12 cellular contexts compared by ENCODE assay signal in genomic region chr21:35738342-35738961, GRCh38.
DNase-seq lines count a peak whose midpoint lies in the region; ATAC-seq and TF ChIP-seq lines count a peak whose summit lies in the region.
"Had no signal": no experiment of that assay in that cellular context is flagged by ENCODE, and none has a peak within 500 bp of the region (broad histone marks: within the 10 kb centered on the region; RNA-seq: fewer than 3 reads in every experiment).

No MANE protein-coding gene starts in this region.

- no TSS peak for BruUV-seq in Calu3 (replicated peaks; lab: Mats Ljungman, UMichigan)

- 0 out of 2 replicates have a peak, but pooled peaks cover 5% of the 10 kb centered on the region for H3K27me3 ChIP-seq in GM23248 (replicated peaks; ENCODE audit: insufficient read depth)
- no peaks in the 10 kb centered on the region for H3K27me3 ChIP-seq in transverse colon

- ATAC-seq in HG02623 (IDR thresholded peaks at IDR 0.05; ENCODE audit: unreplicated experiment): no peak

- no peaks in the 10 kb centered on the region for H4K20me1 ChIP-seq in GM23248 (ENCODE audit: insufficient read depth)

- TF ChIP-seq EP300 in transverse colon (IDR thresholded peaks at IDR 0.05; ENCODE audit: low read depth): no peak

- 65 to 68% methylated on average over 8 of the region's 8 CpGs for WGBS in GM23248 (ENCODE audit: low coverage in 1 of 2, low lambda C conversion rate in 2 of 2, missing lambda C conversion rate in 2 of 2), 2 experiments
- WGBS in transverse colon (ENCODE audit: low coverage in 1 of 2), 2 donors: 55 to 69% methylated on average over 5 to 8 of the region's 8 CpGs

- H3K4me1 Mint-ChIP-seq in Calu3 (ENCODE audit: low read depth, unreplicated experiment): peaks cover 15% of the 10 kb centered on the region

- no peak overlapping the region for H3K9ac ChIP-seq in GM23248

- peak; percentile 38 for DNase-seq in GM23248
- DNase-seq in NCI-H2196 (lab: John Stamatoyannopoulos, UW; ENCODE audit: unreplicated experiment): peak; percentile 11
- peak; percentile 5 for DNase-seq in dermis blood vessel endothelial cell
- DNase-seq in renal cortical epithelial cell (ENCODE audit: low read depth): peak; percentile 30
- DNase-seq in transverse colon: no peak
- no peak for DNase-seq in Calu3
- DNase-seq in NCI-H82 treated with DMSO at 0.1 percent for 48 hours (lab: John Stamatoyannopoulos, UW; ENCODE audit: unreplicated experiment): no peak
- DNase-seq: GF-D8, occipital lobe had no signal

- intact Hi-C loops in transverse colon (cut with DNase I; ENCODE audit: low total_unique reads) (no loop called here), Calu3 (cut with micrococcal nuclease; ENCODE audit: unreplicated experiment) (no loop called here)

- no peaks in the 10 kb centered on the region for H3F3A ChIP-seq in GM23248 (ENCODE audit: insufficient read depth)

- no peak overlapping the region for H3K27ac Mint-ChIP-seq in Calu3 (ENCODE audit: unreplicated experiment)
- H3K27ac Mint-ChIP-seq: activated T-helper 1 cell treated with anti-CD3 and anti-CD28 coated beads, Interleukin-12 subunit alpha, Interleukin-12 subunit beta, Interleukin-2, Interleukin-4 antibody, amounts not matched to agents 30 ng/mL and 10 ng/mL and 1 ng/mL, durations not matched to agents 14 hours and 24 hours and 36 hours had no signal

- H3K4me3 ChIP-seq in GM23248 (no peak overlapping the region), transverse colon (no peak overlapping the region)
- H3K4me3 ChIP-seq: dorsolateral prefrontal cortex had no signal

- H3K9me3 ChIP-seq in GM23248 (ENCODE audit: low read depth): no peaks in the 10 kb centered on the region
- H3K9me3 ChIP-seq in transverse colon: peaks cover 0 to 6% of the 10 kb centered on the region in 2 donors

- H2AFZ ChIP-seq in GM23248: 0 out of 2 replicates have a peak overlapping the region, but pooled peaks have one; percentile 15

- CTCF ChIA-PET in Calu3 (lab: Charles Lee): interaction anchor here (0.5 to 1.0 kb wide), 4 partner anchors 12 to 599 kb away, joined by 3 to 4 read pairs (median 3); no protein-coding TSS in a partner anchor

- no peaks in the 10 kb centered on the region for H3K9me2 ChIP-seq in GM23248 (ENCODE audit: insufficient read depth)

- no peak overlapping the region for H3K4me2 ChIP-seq in GM23248 (ENCODE audit: unreplicated experiment)

- no peak overlapping the region for H3K27ac ChIP-seq in GM23248
- H3K27ac ChIP-seq in transverse colon: no peak overlapping the region

- no peak for TF ChIP-seq POLR2A in transverse colon (IDR thresholded peaks at IDR 0.05)

- no peaks in the 10 kb centered on the region for H3K79me2 ChIP-seq in GM23248 (ENCODE audit: insufficient read depth)

- no peaks in the 10 kb centered on the region for H3K36me3 Mint-ChIP-seq in Calu3 (ENCODE audit: insufficient read depth, unreplicated experiment)

- in situ Hi-C loops in GM23248 (cut with MboI) (no loop called here), transverse colon (cut with MboI; ENCODE audit: low pct_ligation_motif_present in 1 of 4, low pct_unique_long_range_greater_than_20kb in 1 of 4, low sequenced_read_pairs in 3 of 4) (no loop called here)

- no peaks in the 10 kb centered on the region for H3K36me3 ChIP-seq in GM23248 (ENCODE audit: low read depth)
- no peaks in the 10 kb centered on the region for H3K36me3 ChIP-seq in transverse colon

- H3K9me3 Mint-ChIP-seq in Calu3 (ENCODE audit: low read depth, unreplicated experiment): peaks cover 8% of the 10 kb centered on the region
- H3K9me3 Mint-ChIP-seq: activated T-helper 1 cell treated with anti-CD3 and anti-CD28 coated beads, Interleukin-12 subunit alpha, Interleukin-12 subunit beta, Interleukin-2, Interleukin-4 antibody, amounts not matched to agents 30 ng/mL and 10 ng/mL and 1 ng/mL, durations not matched to agents 14 hours and 24 hours and 36 hours had no signal

- TF ChIP-seq CTCF in transverse colon (IDR thresholded peaks at IDR 0.05) (no peak), Calu3 (IDR thresholded peaks at IDR 0.05; ENCODE audit: unreplicated experiment) (no peak)

- H3K4me1 ChIP-seq in GM23248 (ENCODE audit: insufficient read depth) (peaks cover 8% of the 10 kb centered on the region; the same call in 1 of the 2 replicates), transverse colon (no peaks in the 10 kb centered on the region)

- no peaks in the 10 kb centered on the region for H3K27me3 Mint-ChIP-seq in Calu3 (ENCODE audit: unreplicated experiment)

- H3K4me3 Mint-ChIP-seq in Calu3 (ENCODE audit: low read depth, unreplicated experiment): no peak overlapping the region
- H3K4me3 Mint-ChIP-seq: activated T-helper 1 cell treated with anti-CD3 and anti-CD28 coated beads, Interleukin-12 subunit alpha, Interleukin-12 subunit beta, Interleukin-2, Interleukin-4 antibody, amounts not matched to agents 30 ng/mL and 10 ng/mL and 1 ng/mL, durations not matched to agents 14 hours and 24 hours and 36 hours had no signal

Comparison
In these comparisons a context has a peak if more than half of its experiments do, and no peak if none do; other contexts are left out.
1. DNase-seq: peak in GM23248 (single experiment), NCI-H2196 (single experiment), dermis blood vessel endothelial cell (single experiment) and renal cortical epithelial cell (single experiment); none in transverse colon (single experiment), Calu3 (single experiment) and NCI-H82 treated with DMSO at 0.1 percent for 48 hours (single experiment).